29 cellular contexts compared by ENCODE assay signal in genomic region chr18:42929181-42929580, GRCh38.
"Had no signal": no experiment of that assay in that cellular context is flagged by ENCODE, and none has a peak within 500 bp of the region (broad histone marks: within the 10 kb centered on the region; RNA-seq: fewer than 3 reads in every experiment).

No MANE protein-coding gene starts in this region.

- H3K9me3 ChIP-seq: body of pancreas, breast epithelium, esophagus muscularis mucosa had no signal

- H3K36me3 ChIP-seq: breast epithelium, cardiac muscle cell, esophagus muscularis mucosa had no signal

- DNase-seq: activated CD4-positive, alpha-beta memory T cell treated with anti-CD3 and anti-CD28 coated beads, Interleukin-2, amount 10 ng/mL, durations not matched to agents 7 days and 5 days; activated CD4-positive, alpha-beta T cell treated with anti-CD3 and anti-CD28 coated beads for 1 hour; activated CD4-positive, alpha-beta T cell treated with anti-CD3 and anti-CD28 coated beads for 4 hours; activated CD4-positive, alpha-beta T cell treated with anti-CD3 and anti-CD28 coated beads, Interleukin-2, amount 10 ng/mL, durations not matched to agents 7 days and 5 days; activated CD4-positive, alpha-beta T cell treated with anti-CD3 and anti-CD28 coated beads, Interleukin-2, amount 50 U/mL, for 4 hours; activated CD8-positive, alpha-beta memory T cell treated with anti-CD3 and anti-CD28 coated beads, Interleukin-2, amount 50 U/mL, for 48 hours; activated gamma-delta T cell; activated naive CD4-positive, alpha-beta T cell; activated naive CD4-positive, alpha-beta T cell treated with anti-CD3 and anti-CD28 coated beads, Interleukin-2, amount 10 ng/mL, durations not matched to agents 7 days and 5 days; activated naive CD8-positive, alpha-beta T cell treated with anti-CD3 and anti-CD28 coated beads, Interleukin-2, amount 10 ng/mL, durations not matched to agents 7 days and 5 days; activated T-cell treated with anti-CD3 and anti-CD28 coated beads for 4 hours; activated T-cell treated with anti-CD3 and anti-CD28 coated beads, Interleukin-2, amount 50 U/mL, for 24 hours; activated T-cell treated with anti-CD3 and anti-CD28 coated beads, Interleukin-2, amount 50 U/mL, for 72 hours; amniotic stem cell; anterior cingulate cortex; body of pancreas; central memory CD4-positive, alpha-beta T cell; cerebellar nuclear complex; dorsolateral prefrontal cortex; effector memory CD8-positive, alpha-beta T cell; erythroblast; T-helper 2 cell had no signal

- H3K4me1 ChIP-seq: body of pancreas, breast epithelium, esophagus muscularis mucosa had no signal

- ATAC-seq: activated naive CD4-positive, alpha-beta T cell treated with anti-CD3 and anti-CD28 coated beads, Interleukin-2, amount 50 U/mL, for 72 hours; activated T-cell treated with anti-CD3 and anti-CD28 coated beads, Interleukin-2, amount 50 U/mL, for 72 hours; body of pancreas; effector memory CD8-positive, alpha-beta T cell; WTC11 had no signal

- H3K4me3 ChIP-seq: body of pancreas, breast epithelium, cardiac muscle cell, coronary artery, dorsolateral prefrontal cortex, esophagus muscularis mucosa had no signal

- H3K27ac ChIP-seq: body of pancreas, breast epithelium, cardiac muscle cell, coronary artery, dorsolateral prefrontal cortex, esophagus muscularis mucosa, VCaP had no signal

- H3K27me3 ChIP-seq: body of pancreas, breast epithelium, cardiac muscle cell, esophagus muscularis mucosa had no signal
